ENCODE assay signal across 22 cellular contexts in genomic region chr18:68314403-68314802, GRCh38.
A peak's percentile ranks its signal among the peaks of the same experiment; 100 is the strongest.
DNase-seq lines count a peak whose midpoint lies in the region; ATAC-seq and TF ChIP-seq lines count a peak whose summit lies in the region.
"Had no signal": no experiment of that assay in that cellular context is flagged by ENCODE, and none has a peak within 500 bp of the region (broad histone marks: within the 10 kb centered on the region; RNA-seq: fewer than 3 reads in every experiment).

No MANE protein-coding gene starts in this region.

- DNase-seq in H4 (ENCODE audit: low spot score) (peak; percentile 17), fibroblast of villous mesenchyme (ENCODE audit: low read depth) (peak; percentile 10), stromal cell of bone marrow (ENCODE audit: low read depth) (peak; percentile 5), NCI-H748 (lab: John Stamatoyannopoulos, UW; ENCODE audit: unreplicated experiment) (no peak)
- DNase-seq: activated CD4-positive, alpha-beta memory T cell treated with anti-CD3 and anti-CD28 coated beads, Interleukin-2, amount 10 ng/mL, durations not matched to agents 7 days and 5 days; activated CD4-positive, CD25-positive, alpha-beta regulatory T cell; activated T-cell treated with anti-CD3 and anti-CD28 coated beads for 4 hours; anterior cingulate cortex; Caco-2; DND-41; MV-4-11; NCI-H1694; NCI-H526; spleen; stimulated activated CD4-positive, alpha-beta T cell treated with anti-CD3 and anti-CD28 coated beads, Interleukin-4, amount 100 ng/mL, for 1 hour; stimulated activated naive CD8-positive, alpha-beta T cell treated with anti-CD3 and anti-CD28 coated beads, Interleukin-15, Interleukin-2, amounts not matched to agents 100 U/mL and 50 U/mL, for 24 hours; T1000; thyroid gland had no signal

- H3K4me3 ChIP-seq in fibroblast of villous mesenchyme (ENCODE audit: low read depth, low read length): no peak overlapping the region
- H3K4me3 ChIP-seq: BLaER1, spleen, thyroid gland had no signal

- no peak for TF ChIP-seq CTCF in fibroblast of villous mesenchyme (IDR thresholded peaks at IDR 0.05; ENCODE audit: insufficient read depth, low read depth, low read length)

- peak; percentile 77 for ATAC-seq in SK-N-SH treated with all-trans-retinoic acid at 6 μM for 48 hours
- ATAC-seq in HG03469 (IDR thresholded peaks at IDR 0.05; ENCODE audit: unreplicated experiment): no peak
- no peak for ATAC-seq in GM18498 (IDR thresholded peaks at IDR 0.05; ENCODE audit: unreplicated experiment)
- ATAC-seq: stimulated activated naive CD8-positive, alpha-beta T cell treated with anti-CD3 and anti-CD28 coated beads, Interleukin-15, Interleukin-2, amounts not matched to agents 100 U/mL and 50 U/mL, for 24 hours had no signal

TF ChIP-seq in SK-N-SH treated with all-trans-retinoic acid at 6 μM for 48 hours, 23 proteins besides CTCF, POLR2A, EP300 and RAD21:
- no peak for TF ChIP-seq POU6F1 (CRISPR knock-in tag; IDR thresholded peaks at IDR 0.05; ENCODE audit: borderline replicate concordance, low read depth)
- TF ChIP-seq RARB (CRISPR knock-in tag; IDR thresholded peaks at IDR 0.05): no peak
- no peak for TF ChIP-seq GLIS3 (CRISPR knock-in tag; IDR thresholded peaks at IDR 0.05)
- no peak for TF ChIP-seq ZNF8 (CRISPR knock-in tag; IDR thresholded peaks at IDR 0.05)
- TF ChIP-seq CSRNP3 (CRISPR knock-in tag; IDR thresholded peaks at IDR 0.05): no peak
- TF ChIP-seq CSDC2 (CRISPR knock-in tag; IDR thresholded peaks at IDR 0.05): no peak
- no peak for TF ChIP-seq ESRRG (CRISPR knock-in tag; IDR thresholded peaks at IDR 0.05)
- no peak for TF ChIP-seq SNAI2 (CRISPR knock-in tag; IDR thresholded peaks at IDR 0.05)
- TF ChIP-seq TSHZ2 (CRISPR knock-in tag; IDR thresholded peaks at IDR 0.05): no peak
- TF ChIP-seq ZNF70 (CRISPR knock-in tag; IDR thresholded peaks at IDR 0.05): no peak
- no peak for TF ChIP-seq TOX (CRISPR knock-in tag; IDR thresholded peaks at IDR 0.05; ENCODE audit: borderline replicate concordance)
